ENCODE assay signal across 25 cellular contexts in the genomic region with DNA sequence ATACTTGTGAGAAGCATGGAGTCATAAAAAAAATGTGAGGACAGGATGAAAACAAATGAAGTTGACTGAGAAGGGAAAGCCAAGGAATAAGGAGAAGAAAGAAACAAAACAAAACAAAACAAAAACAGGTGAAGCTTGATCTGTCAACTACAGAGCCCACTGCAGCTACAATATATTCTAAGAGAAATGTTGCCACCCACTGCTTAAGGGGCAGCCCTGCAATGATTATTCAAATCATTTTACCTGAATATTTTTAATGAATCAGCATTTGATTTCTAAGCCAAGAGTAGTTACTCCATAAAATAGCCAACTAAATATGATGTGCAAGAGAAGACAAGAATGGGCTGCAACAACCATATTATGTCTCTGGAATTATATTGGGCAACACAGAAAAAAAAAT.
A peak's percentile ranks its signal among the peaks of the same experiment; 100 is the strongest.
DNase-seq lines count a peak whose midpoint lies in the region; ATAC-seq, FAIRE-seq and TF ChIP-seq lines count a peak whose summit lies in the region.
"Had no signal": no experiment of that assay in that cellular context is flagged by ENCODE, and none has a peak within 500 bp of the region (broad histone marks: within the 10 kb centered on the region; RNA-seq: fewer than 3 reads in every experiment).

No MANE protein-coding gene starts in this region.

- H3K9ac ChIP-seq in H9 (ENCODE audit: extremely low read depth, insufficient read length, low read length) = no peak overlapping the region
- H3K9ac ChIP-seq in SK-N-SH = no peak overlapping the region
- no peak overlapping the region for H3K9ac ChIP-seq in keratinocyte (ENCODE audit: control insufficient read depth, extremely low read depth, insufficient read depth, low read length)

- H3K79me2 ChIP-seq in H9 (ENCODE audit: insufficient read depth, low read length) = no peaks in the 10 kb centered on the region
- no peaks in the 10 kb centered on the region for H3K79me2 ChIP-seq in SK-N-SH (ENCODE audit: insufficient read depth)
- H3K79me2 ChIP-seq in keratinocyte (ENCODE audit: control insufficient read depth, insufficient read depth, low read length) = no peaks in the 10 kb centered on the region

- no peak overlapping the region for H3K4ac ChIP-seq in H9 (ENCODE audit: low read depth, low read length)

- H3K23ac ChIP-seq in H9 (ENCODE audit: insufficient read length, low read depth, low read length) = no peak overlapping the region

- H3K27me3 Mint-ChIP-seq in H9 (ENCODE audit: low read depth) = no peaks in the 10 kb centered on the region
- H3K27me3 Mint-ChIP-seq in naive thymus-derived CD4-positive, alpha-beta T cell = peaks cover 0 to 4% (median 0%) of the 10 kb centered on the region in 5 donors

- dilution Hi-C loops in keratinocyte (cut with MboI; ENCODE audit: extremely low pct_ligation_motif_present, low sequenced_read_pairs) = no loop called here

- TF ChIP-seq EP300 in A549 (IDR thresholded peaks at IDR 0.05) (no peak), SK-N-SH (IDR thresholded peaks at IDR 0.05; ENCODE audit: borderline replicate concordance in 1 of 2, low read depth in 1 of 2, low read length in 1 of 2) (no peak)

- H3K36me3 ChIP-seq in SK-N-SH (replicated peaks in 1 of 2; ENCODE audit: control insufficient read depth in 1 of 2, insufficient read depth in 2 of 2, low read length in 1 of 2) (no peaks in the 10 kb centered on the region), keratinocyte (ENCODE audit: control insufficient read depth in 2 of 2, extremely low read depth in 1 of 2, insufficient read depth in 2 of 2, low read length in 2 of 2) (no peaks in the 10 kb centered on the region)
- no peaks in the 10 kb centered on the region for H3K36me3 ChIP-seq in naive thymus-derived CD4-positive, alpha-beta T cell (ENCODE audit: control insufficient read depth in 2 of 3, insufficient read depth in 3 of 3, low read length in 3 of 3)
- H3K36me3 ChIP-seq: upper lobe of left lung had no signal

- no peaks in the 10 kb centered on the region for H3K9me3 Mint-ChIP-seq in H9
- peaks cover 0 to 15% (median 5%) of the 10 kb centered on the region in 11 donors for H3K9me3 Mint-ChIP-seq in naive thymus-derived CD4-positive, alpha-beta T cell

- H2BK20ac ChIP-seq in H9 (ENCODE audit: low read depth, low read length, poor library complexity, severe bottlenecking) = no peak overlapping the region

- no peaks in the 10 kb centered on the region for H3K23me2 ChIP-seq in H9 (ENCODE audit: insufficient read length, low read depth, low read length, poor library complexity, severe bottlenecking)

- H3K14ac ChIP-seq in H9 (ENCODE audit: insufficient read depth, low read length) = no peak overlapping the region

- H4K8ac ChIP-seq in H9 (replicated peaks; ENCODE audit: insufficient read length, low read depth, low read length) = no peak overlapping the region

- peak in 1 of 2 experiments; percentile 11; a peak in 1 of 5 replicates for TF ChIP-seq RAD21 in A549 (conservative IDR thresholded peaks at IDR 0.05 in 1 of 2, IDR thresholded peaks at IDR 0.05 in 1 of 2)
- peak; percentile 73 for TF ChIP-seq RAD21 in SK-N-SH (IDR thresholded peaks at IDR 0.05; ENCODE audit: low read length)

- no peaks in the 10 kb centered on the region for H3K9me1 ChIP-seq in keratinocyte (ENCODE audit: control insufficient read depth, extremely low read depth, insufficient read depth, low read length)

- no peak overlapping the region for H2AK5ac ChIP-seq in H9 (ENCODE audit: insufficient read length, low read length)

- H4K20me1 ChIP-seq in H9 (ENCODE audit: control insufficient read depth, insufficient read depth, insufficient read length) = no peaks in the 10 kb centered on the region
- H4K20me1 ChIP-seq in SK-N-SH (ENCODE audit: insufficient read depth) = no peaks in the 10 kb centered on the region
- no peaks in the 10 kb centered on the region for H4K20me1 ChIP-seq in keratinocyte (ENCODE audit: control insufficient read depth, extremely low read depth, insufficient read depth, low read length)

- no peak overlapping the region for H3K4me3 Mint-ChIP-seq in H9
- no peak overlapping the region for H3K4me3 Mint-ChIP-seq in naive thymus-derived CD4-positive, alpha-beta T cell
- H3K4me3 Mint-ChIP-seq: CD14-positive monocyte had no signal

- H2BK5ac ChIP-seq in H9 (ENCODE audit: insufficient read length, low read length) = no peak overlapping the region

- no peak overlapping the region for H2AFZ ChIP-seq in H9 (ENCODE audit: low read length)
- H2AFZ ChIP-seq in SK-N-SH (ENCODE audit: low read depth) = peak overlapping the region; percentile 59
- peak overlapping the region; percentile 95 for H2AFZ ChIP-seq in keratinocyte (ENCODE audit: control insufficient read depth, low read length)

- H3K4me1 ChIP-seq in A549 = no peaks in the 10 kb centered on the region
- H3K4me1 ChIP-seq in H9 (ENCODE audit: insufficient read depth, low read length) = no peaks in the 10 kb centered on the region
- no peaks in the 10 kb centered on the region for H3K4me1 ChIP-seq in SK-N-SH (ENCODE audit: control insufficient read depth in 1 of 2, insufficient read depth in 2 of 2, low read depth in 1 of 2, low read length in 1 of 2)
- H3K4me1 ChIP-seq in keratinocyte (ENCODE audit: control insufficient read depth, extremely low read depth, insufficient read depth, low read length) = no peaks in the 10 kb centered on the region
- H3K4me1 ChIP-seq in naive thymus-derived CD4-positive, alpha-beta T cell (ENCODE audit: control insufficient read depth in 2 of 2, insufficient read depth in 2 of 2, low read length in 2 of 2) = no peaks in the 10 kb centered on the region
- H3K4me1 ChIP-seq: upper lobe of left lung had no signal

- peaks cover 0 to 3% of the 10 kb centered on the region in 2 experiments; a peak in 2 of 4 replicates for H3K4me1 Mint-ChIP-seq in H9
- peaks cover 0 to 4% (median 0%) of the 10 kb centered on the region in 7 donors for H3K4me1 Mint-ChIP-seq in naive thymus-derived CD4-positive, alpha-beta T cell
- H3K4me1 Mint-ChIP-seq: CD14-positive monocyte had no signal

- H3K27ac ChIP-seq in A549 (no peak overlapping the region), H9 (ENCODE audit: insufficient read length, low read depth, low read length) (no peak overlapping the region), SK-N-SH (ENCODE audit: low read depth in 2 of 2, low read length in 1 of 2) (peak overlapping the region in 1 of 2 experiments; percentile 6; a peak in 1 of 4 replicates), keratinocyte (ENCODE audit: control insufficient read depth, insufficient read depth, low read length) (no peak overlapping the region)
- no peak overlapping the region for H3K27ac ChIP-seq in naive thymus-derived CD4-positive, alpha-beta T cell (ENCODE audit: low read depth, low read length)
- H3K27ac ChIP-seq: upper lobe of left lung had no signal

- H2BK120ac ChIP-seq in H9 (ENCODE audit: low read depth, low read length, poor library complexity, severe bottlenecking) = no peak overlapping the region

- POLR2A ChIA-PET in A549 (lab: Yijun Ruan, JAX) (no interaction called here), SK-N-SH (lab: Yijun Ruan, JAX) (no interaction called here)
- POLR2A ChIA-PET in naive thymus-derived CD4-positive, alpha-beta T cell (lab: Charles Lee) = no interaction called here

- no peak for TF ChIP-seq POLR2A in A549 (IDR thresholded peaks at IDR 0.05; ENCODE audit: low read length)

- CTCF ChIA-PET in A549 (lab: Yijun Ruan, JAX) = no interaction called here
- CTCF ChIA-PET in SK-N-SH (lab: Yijun Ruan, JAX) = interaction anchor here (1.2 kb wide), 1 partner anchor 538 kb away, joined by 4 read pairs; no protein-coding TSS in a partner anchor
- CTCF ChIA-PET in naive thymus-derived CD4-positive, alpha-beta T cell (lab: Charles Lee) = no interaction called here

- intact Hi-C loops in naive thymus-derived CD4-positive, alpha-beta T cell (cut with micrococcal nuclease) = no loop called here

- H3T11ph ChIP-seq in H9 (ENCODE audit: low read length) = no peak overlapping the region

- no peak overlapping the region for H3K4me3 ChIP-seq in A549
- peak overlapping the region in 1 of 2 experiments; percentile 4; a peak in 1 of 4 replicates for H3K4me3 ChIP-seq in SK-N-SH (ENCODE audit: low read depth in 2 of 2, low read length in 1 of 2)
- H3K4me3 ChIP-seq in keratinocyte (ENCODE audit: control insufficient read depth in 2 of 3, extremely low read depth in 1 of 3, insufficient read depth in 2 of 3, low read depth in 1 of 3, low read length in 3 of 3) = peak overlapping the region in 1 of 3 experiments; percentile 57
- no peak overlapping the region for H3K4me3 ChIP-seq in naive thymus-derived CD4-positive, alpha-beta T cell (ENCODE audit: low read length)
- H3K4me3 ChIP-seq: mucosa of descending colon, upper lobe of left lung had no signal

- FAIRE-seq in A549 (lab: Jason Lieb, UNC) = no peak
- peak; percentile 44 for FAIRE-seq in keratinocyte (lab: Jason Lieb, UNC)
- FAIRE-seq: A204.1, GM12891 had no signal

- no peaks in the 10 kb centered on the region for H3K9me2 ChIP-seq in SK-N-SH

- no peak overlapping the region for H4K5ac ChIP-seq in H9 (ENCODE audit: insufficient read length, low read depth, low read length)

- H3K79me1 ChIP-seq in H9 (ENCODE audit: insufficient read depth, low read depth, low read length, poor library complexity, severe bottlenecking) = no peaks in the 10 kb centered on the region

- H3K4me2 ChIP-seq in A549 = peak overlapping the region; percentile 61
- H3K4me2 ChIP-seq in H9 (ENCODE audit: insufficient read depth, insufficient read length, low read length) = no peak overlapping the region
- H3K4me2 ChIP-seq in SK-N-SH = peak overlapping the region; percentile 35; the same call in 1 of the 2 replicates
- H3K4me2 ChIP-seq in keratinocyte (ENCODE audit: control insufficient read depth, extremely low read depth, insufficient read depth, low read depth, low read length) = peak overlapping the region; percentile 79

- ATAC-seq in A549 = no peak; a peak in 1 of 6 replicates
- ATAC-seq in naive thymus-derived CD4-positive, alpha-beta T cell = no peak
- ATAC-seq in HG02981 (IDR thresholded peaks at IDR 0.05; ENCODE audit: unreplicated experiment) = no peak
- ATAC-seq: left ventricle myocardium superior, mucosa of descending colon had no signal

- H3K56ac ChIP-seq in H9 (ENCODE audit: insufficient read length, low read depth, low read length) = no peak overlapping the region

- H3K27ac Mint-ChIP-seq in H9 = no peak overlapping the region; a peak in 1 of 7 replicates
- no peak overlapping the region for H3K27ac Mint-ChIP-seq in naive thymus-derived CD4-positive, alpha-beta T cell
- H3K27ac Mint-ChIP-seq: CD14-positive monocyte had no signal

- H2BK12ac ChIP-seq in H9 (ENCODE audit: insufficient read length, low read depth, low read length) = no peak overlapping the region

- H3F3A ChIP-seq in SK-N-SH (replicated peaks; ENCODE audit: insufficient read depth) = no peaks in the 10 kb centered on the region

- no peak overlapping the region for H2BK15ac ChIP-seq in H9 (ENCODE audit: low read depth, low read length)

- DNase-seq in A549 (ENCODE audit: low read depth in 1 of 2, low spot score in 1 of 2) (no peak), H9 (no peak), SK-N-SH (no peak), keratinocyte (ENCODE audit: low read depth, low spot score) (no peak), NCI-H446 treated with DMSO at 0.1 percent for 48 hours (lab: John Stamatoyannopoulos, UW) (no peak), AML-193 (lab: John Stamatoyannopoulos, UW) (no peak)
- no peak for DNase-seq in naive thymus-derived CD4-positive, alpha-beta T cell
- DNase-seq: activated CD4-positive, alpha-beta T cell treated with anti-CD3 and anti-CD28 coated beads, Interleukin-2, amount 50 U/mL, for 1 hour; activated CD8-positive, alpha-beta memory T cell treated with anti-CD3 and anti-CD28 coated beads, Interleukin-2, amount 50 U/mL, for 4 hours; activated effector memory CD4-positive, alpha-beta T cell treated with anti-CD3 and anti-CD28 coated beads, Interleukin-2, amount 50 U/mL, for 16 hours; cortex of kidney; DMS153; head of caudate nucleus; left ventricle myocardium superior; mucosa of descending colon; NCI-H1417 treated with DMSO at 0.1 percent for 48 hours; NCI-H524 treated with DMSO at 0.1 percent for 48 hours; Right ventricle myocardium superior; stimulated activated CD4-positive, alpha-beta T cell treated with anti-CD3 and anti-CD28 coated beads, Interleukin-4, amount 100 ng/mL, for 1 hour; T-helper 1 cell had no signal

- TF ChIP-seq CTCF in A549 (IDR thresholded peaks at IDR 0.05) = 0 out of 3 replicates have a peak, but pooled peaks have one; percentile 5
- TF ChIP-seq CTCF in H9 (conservative IDR thresholded peaks at IDR 0.05) = peak; percentile 17; the same call in 1 of the 3 replicates
- no peak; the same call in 1 of the 2 replicates for TF ChIP-seq CTCF in SK-N-SH (IDR thresholded peaks at IDR 0.05)
- TF ChIP-seq CTCF in keratinocyte (optimal IDR thresholded peaks at IDR 0.05 in 1 of 3, IDR thresholded peaks at IDR 0.05 in 1 of 3, conservative IDR thresholded peaks at IDR 0.05 in 1 of 3; ENCODE audit: extremely low read depth in 1 of 3, insufficient read depth in 2 of 3, low read length in 3 of 3) = no peak

- H4K91ac ChIP-seq in H9 (ENCODE audit: insufficient read length, low read depth, low read length) = no peak overlapping the region

- no peaks in the 10 kb centered on the region; a peak in 1 of 7 replicates for H3K36me3 Mint-ChIP-seq in H9 (ENCODE audit: insufficient read depth in 1 of 3, low read depth in 3 of 3)
- H3K36me3 Mint-ChIP-seq in naive thymus-derived CD4-positive, alpha-beta T cell = no peaks in the 10 kb centered on the region
- H3K36me3 Mint-ChIP-seq: CD14-positive monocyte had no signal

- H3K18ac ChIP-seq in H9 (ENCODE audit: insufficient read length, low read depth, low read length) = no peak overlapping the region

- H3K27me3 ChIP-seq in H9 (ENCODE audit: insufficient read depth, low read length) (no peaks in the 10 kb centered on the region), SK-N-SH (ENCODE audit: insufficient read depth) (no peaks in the 10 kb centered on the region), keratinocyte (ENCODE audit: control insufficient read depth, extremely low read depth, insufficient read depth, low read length) (no peaks in the 10 kb centered on the region)
- no peaks in the 10 kb centered on the region for H3K27me3 ChIP-seq in naive thymus-derived CD4-positive, alpha-beta T cell (ENCODE audit: control insufficient read depth in 2 of 2, insufficient read depth in 2 of 2, low read length in 2 of 2)
- H3K27me3 ChIP-seq: upper lobe of left lung had no signal

- no peaks in the 10 kb centered on the region for H3K9me3 ChIP-seq in A549
- H3K9me3 ChIP-seq in H9 (ENCODE audit: control insufficient read depth, low read depth, low read length) = no peaks in the 10 kb centered on the region
- no peaks in the 10 kb centered on the region for H3K9me3 ChIP-seq in SK-N-SH
- no peaks in the 10 kb centered on the region for H3K9me3 ChIP-seq in keratinocyte (ENCODE audit: control insufficient read depth, low read depth, low read length)
- H3K9me3 ChIP-seq in naive thymus-derived CD4-positive, alpha-beta T cell (ENCODE audit: control insufficient read depth in 2 of 3, low read length in 3 of 3) = no peaks in the 10 kb centered on the region
- H3K9me3 ChIP-seq: mucosa of descending colon, upper lobe of left lung had no signal

Comparison
In these comparisons a context has a peak if more than half of its experiments do, and no peak if none do; other contexts are left out.
1. CTCF ChIP-seq: peak in A549 (single experiment) and H9 (single experiment); none in SK-N-SH (single experiment) and keratinocyte (0 of 3).